ENCODE assay signal across 32 cellular contexts in the genomic region with DNA sequence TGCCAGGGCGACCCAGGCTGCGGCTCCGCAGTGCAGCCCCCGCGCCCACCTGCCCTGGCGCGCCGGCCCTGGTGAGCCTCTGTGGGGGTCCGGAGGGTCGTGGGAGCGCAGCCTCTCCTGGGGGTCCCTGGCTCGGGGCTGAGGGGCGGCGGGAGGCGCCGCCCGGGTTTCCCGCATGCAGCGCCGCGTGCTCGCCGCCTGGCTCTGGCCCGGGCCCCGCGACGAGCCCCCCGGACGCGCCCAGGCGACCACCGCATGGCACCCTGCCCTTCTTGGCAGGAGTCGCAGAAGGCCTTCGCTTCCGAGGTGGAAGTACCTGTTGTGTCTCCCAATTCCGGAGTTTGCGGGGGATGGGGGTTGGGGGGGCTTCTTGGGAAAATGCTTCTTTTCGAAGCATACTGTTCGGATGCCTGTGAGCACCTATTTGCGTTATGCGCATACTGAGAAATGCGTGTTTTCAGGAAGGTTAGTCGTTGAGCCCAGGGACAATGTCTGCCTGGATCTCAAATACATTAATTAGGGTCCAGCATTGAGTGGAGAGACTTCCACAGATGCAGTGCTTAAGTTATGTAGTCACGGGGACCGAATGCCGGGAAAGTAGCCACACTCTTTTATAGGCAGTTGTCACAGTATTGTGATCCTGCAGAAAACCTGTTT. TPM values are rescaled to one million over a fixed set of nuclear protein-coding genes. Genes with fewer than 3 reads are reported as not detected.
DNase-seq lines count a peak whose midpoint lies in the region; ATAC-seq and TF ChIP-seq lines count a peak whose summit lies in the region.
"Had no signal": no experiment of that assay in that cellular context is flagged by ENCODE, and none has a peak within 500 bp of the region (broad histone marks: within the 10 kb centered on the region; RNA-seq: fewer than 3 reads in every experiment).

No MANE protein-coding gene starts in this region.

- no peak for ATAC-seq in WTC11
- no peak for ATAC-seq in natural killer cell treated with Interleukin-12 subunit alpha and Interleukin-12 subunit beta and Interleukin-15 and Interleukin-18, amount 100 ng/mL, for 72 hours
- no peak for ATAC-seq in HG03565 (IDR thresholded peaks at IDR 0.05; ENCODE audit: unreplicated experiment)
- ATAC-seq: activated CD4-positive, alpha-beta T cell treated with anti-CD3 and anti-CD28 coated beads for 36 hours; activated T-cell treated with anti-CD3 and anti-CD28 coated beads, Interleukin-2, amount 50 U/mL, for 72 hours; naive thymus-derived CD8-positive, alpha-beta T cell; PC-3; stimulated activated effector memory CD8-positive, alpha-beta T cell treated with anti-CD3 and anti-CD28 coated beads, Interleukin-12 subunit alpha, Interleukin-12 subunit beta, amount 100 ng/mL, for 72 hours had no signal

- peaks cover 31% of the 10 kb centered on the region for H3K4me1 Mint-ChIP-seq in WTC11
- no peaks in the 10 kb centered on the region for H3K4me1 Mint-ChIP-seq in natural killer cell treated with Interleukin-12 subunit alpha and Interleukin-12 subunit beta and Interleukin-15 and Interleukin-18, amount 100 ng/mL, for 72 hours (ENCODE audit: low read depth in 2 of 2)
- H3K4me1 Mint-ChIP-seq: activated CD4-positive, alpha-beta T cell treated with anti-CD3 and anti-CD28 coated beads for 36 hours; activated naive CD4-positive, alpha-beta T cell treated with anti-CD3 and anti-CD28 coated beads, Interleukin-2, amount 10 ng/mL, durations not matched to agents 7 days and 5 days; CD4-positive, alpha-beta memory T cell; memory B cell; naive thymus-derived CD8-positive, alpha-beta T cell; stimulated activated effector memory CD8-positive, alpha-beta T cell treated with anti-CD3 and anti-CD28 coated beads, Interleukin-12 subunit alpha, Interleukin-12 subunit beta, amount 100 ng/mL, for 72 hours had no signal

- peak overlapping the region; percentile 86 for H2BK12ac ChIP-seq in neuronal stem cell (ENCODE audit: low read length)

- no peak overlapping the region for H2AFZ ChIP-seq in neuronal stem cell (ENCODE audit: low read length)

- H3K27ac ChIP-seq in iPS DF 6.9 (ENCODE audit: low read length) = no peak overlapping the region
- H3K27ac ChIP-seq in neuronal stem cell (replicated peaks; ENCODE audit: low read length) = no peak overlapping the region
- H3K27ac ChIP-seq: foreskin keratinocyte, prostate gland, testis had no signal

- no peaks in the 10 kb centered on the region for H3K36me3 ChIP-seq in ES-I3 (ENCODE audit: insufficient read depth, low read length)
- H3K36me3 ChIP-seq in iPS DF 6.9 (ENCODE audit: control insufficient read depth, insufficient read depth, low read length) = no peaks in the 10 kb centered on the region; the same call in 1 of the 2 replicates
- no peaks in the 10 kb centered on the region for H3K36me3 ChIP-seq in neuronal stem cell (replicated peaks in 1 of 2; ENCODE audit: control insufficient read depth in 2 of 2, insufficient read depth in 2 of 2, low read length in 2 of 2)
- H3K36me3 ChIP-seq: prostate gland had no signal

- no peak for DNase-seq in WTC11 (ENCODE audit: low spot score)
- DNase-seq in iPS DF 6.9 (ENCODE audit: low read depth, low spot score) = no peak
- no peak for DNase-seq in neuronal stem cell (ENCODE audit: low spot score)
- DNase-seq in NCI-H187 (lab: John Stamatoyannopoulos, UW) = no peak
- no peak for DNase-seq in natural killer cell treated with Interleukin-12 subunit alpha and Interleukin-12 subunit beta and Interleukin-15 and Interleukin-18, amount 100 ng/mL, for 72 hours (ENCODE audit: low spot score)
- no peak for DNase-seq in cortex of kidney (lab: John Stamatoyannopoulos, UW)
- DNase-seq: activated CD4-positive, alpha-beta T cell treated with anti-CD3 and anti-CD28 coated beads for 36 hours; activated naive CD4-positive, alpha-beta T cell treated with anti-CD3 and anti-CD28 coated beads, Interleukin-2, amount 10 ng/mL, durations not matched to agents 7 days and 5 days; activated T-cell treated with anti-CD3 and anti-CD28 coated beads, Interleukin-2, amount 50 U/mL, for 72 hours; amygdala; CD4-positive, alpha-beta memory T cell; central memory CD4-positive, alpha-beta T cell; DMS79; erythroblast; foreskin keratinocyte; hypothalamus; Karpas-422; left cardiac atrium; MV-4-11; naive thymus-derived CD8-positive, alpha-beta T cell; NCI-H2029; NCI-H2227 treated with DMSO at 0.1 percent for 48 hours; NCI-H774; PC-3; stimulated activated CD4-positive, alpha-beta T cell treated with anti-CD3 and anti-CD28 coated beads, Interleukin-2, amount 100 ng/mL, for 24 hours; T-helper 1 cell; testis had no signal

- POLR2A ChIA-PET in WTC11 (lab: Charles Lee) = no interaction called here

- peaks cover 35% of the 10 kb centered on the region for H3K27me3 Mint-ChIP-seq in WTC11 (ENCODE audit: low read depth)
- peaks cover 8 to 17% of the 10 kb centered on the region in 2 donors for H3K27me3 Mint-ChIP-seq in natural killer cell treated with Interleukin-12 subunit alpha and Interleukin-12 subunit beta and Interleukin-15 and Interleukin-18, amount 100 ng/mL, for 72 hours
- H3K27me3 Mint-ChIP-seq: memory B cell had no signal

- H3K4me3 Mint-ChIP-seq in WTC11 = peak overlapping the region; percentile 68
- H3K4me3 Mint-ChIP-seq in natural killer cell treated with Interleukin-12 subunit alpha and Interleukin-12 subunit beta and Interleukin-15 and Interleukin-18, amount 100 ng/mL, for 72 hours = no peak overlapping the region
- H3K4me3 Mint-ChIP-seq: activated CD4-positive, alpha-beta T cell treated with anti-CD3 and anti-CD28 coated beads for 36 hours; activated naive CD4-positive, alpha-beta T cell treated with anti-CD3 and anti-CD28 coated beads, Interleukin-2, amount 10 ng/mL, durations not matched to agents 7 days and 5 days; activated T-cell treated with anti-CD3 and anti-CD28 coated beads, Interleukin-2, amount 50 U/mL, for 72 hours; CD4-positive, alpha-beta memory T cell; memory B cell; naive thymus-derived CD8-positive, alpha-beta T cell; stimulated activated effector memory CD8-positive, alpha-beta T cell treated with anti-CD3 and anti-CD28 coated beads, Interleukin-12 subunit alpha, Interleukin-12 subunit beta, amount 100 ng/mL, for 72 hours had no signal

- peak overlapping the region; percentile 8 for H3K14ac ChIP-seq in neuronal stem cell (ENCODE audit: low read length)

- peak overlapping the region; percentile 95 for H3K4me2 ChIP-seq in neuronal stem cell (ENCODE audit: insufficient read depth, low read length, poor library complexity, severe bottlenecking)

- H3K9ac ChIP-seq in ES-I3 (ENCODE audit: low read depth, low read length) (peak overlapping the region; percentile 75), neuronal stem cell (ENCODE audit: low read depth, low read length, poor library complexity) (no peak overlapping the region)

- no peaks in the 10 kb centered on the region for H3K79me1 ChIP-seq in neuronal stem cell (ENCODE audit: low read depth, low read length)

- TF ChIP-seq CTCF in WTC11 (IDR thresholded peaks at IDR 0.05) = no peak

- WGBS in iPS DF 6.9 (ENCODE audit: insufficient coverage, insufficient read length) = no CpG with 5 or more reads among the region's 46 CpGs
- no CpG with 5 or more reads among the region's 46 CpGs for WGBS in neuronal stem cell (ENCODE audit: extremely low coverage in 2 of 2, insufficient read length in 2 of 2, insufficient replicate concordance in 1 of 2), 2 donors

- H3K9me3 ChIP-seq in ES-I3 (ENCODE audit: control insufficient read depth, insufficient read depth, low read length) (no peaks in the 10 kb centered on the region), iPS DF 6.9 (ENCODE audit: control insufficient read depth, insufficient read depth, low read length) (no peaks in the 10 kb centered on the region), neuronal stem cell (replicated peaks in 1 of 2; ENCODE audit: control insufficient read depth in 2 of 2, insufficient read depth in 1 of 2, low read depth in 1 of 2, low read length in 2 of 2) (peaks cover 0 to 3% of the 10 kb centered on the region in 2 donors)
- H3K9me3 ChIP-seq: prostate gland, testis had no signal

- H2BK15ac ChIP-seq in neuronal stem cell (ENCODE audit: low read length) = no peak overlapping the region

- H3K4ac ChIP-seq in neuronal stem cell (ENCODE audit: low read length) = no peak overlapping the region

- no peak overlapping the region for H2BK120ac ChIP-seq in neuronal stem cell (ENCODE audit: low read depth, low read length)

- H2AK5ac ChIP-seq in neuronal stem cell (ENCODE audit: low read depth, low read length) = no peak overlapping the region

- peaks cover 4% of the 10 kb centered on the region; the same call in 1 of the 2 replicates for H3K27me3 ChIP-seq in iPS DF 6.9 (ENCODE audit: control insufficient read depth, insufficient read depth, low read length)
- peaks cover 6 to 57% (median 30%) of the 10 kb centered on the region in 3 experiments for H3K27me3 ChIP-seq in neuronal stem cell (ENCODE audit: control insufficient read depth in 3 of 3, insufficient read depth in 3 of 3, low read depth in 1 of 3, low read length in 3 of 3)
- H3K27me3 ChIP-seq: testis had no signal

- H3K4me1 ChIP-seq in ES-I3 (ENCODE audit: insufficient read depth, low read length) = peaks cover 17% of the 10 kb centered on the region
- H3K4me1 ChIP-seq in iPS DF 6.9 (ENCODE audit: control insufficient read depth, insufficient read depth, low read length) = peaks cover 1% of the 10 kb centered on the region; the same call in 1 of the 2 replicates
- H3K4me1 ChIP-seq in neuronal stem cell (ENCODE audit: control insufficient read depth in 2 of 2, insufficient read depth in 1 of 2, low read depth in 1 of 2, low read length in 2 of 2) = peaks cover 0 to 11% of the 10 kb centered on the region in 2 donors
- H3K4me1 ChIP-seq: foreskin keratinocyte, testis had no signal

- H3K23ac ChIP-seq in neuronal stem cell (ENCODE audit: low read depth, low read length, poor library complexity) = no peak overlapping the region

- CTCF ChIA-PET in WTC11 (lab: Charles Lee) = interaction anchor here (6.8 kb wide), 1 partner anchor 30 kb away, joined by 61 read pairs; no protein-coding TSS in a partner anchor

- no peaks in the 10 kb centered on the region for H3K9me3 Mint-ChIP-seq in WTC11
- H3K9me3 Mint-ChIP-seq in natural killer cell treated with Interleukin-12 subunit alpha and Interleukin-12 subunit beta and Interleukin-15 and Interleukin-18, amount 100 ng/mL, for 72 hours = no peaks in the 10 kb centered on the region
- H3K9me3 Mint-ChIP-seq: activated naive CD4-positive, alpha-beta T cell treated with anti-CD3 and anti-CD28 coated beads, Interleukin-2, amount 10 ng/mL, durations not matched to agents 7 days and 5 days; activated T-cell treated with anti-CD3 and anti-CD28 coated beads, Interleukin-2, amount 50 U/mL, for 72 hours; memory B cell; naive thymus-derived CD8-positive, alpha-beta T cell; stimulated activated effector memory CD8-positive, alpha-beta T cell treated with anti-CD3 and anti-CD28 coated beads, Interleukin-12 subunit alpha, Interleukin-12 subunit beta, amount 100 ng/mL, for 72 hours had no signal

- peaks cover 5% of the 10 kb centered on the region; the same call in 1 of the 2 replicates for H3K36me3 Mint-ChIP-seq in WTC11
- no peaks in the 10 kb centered on the region for H3K36me3 Mint-ChIP-seq in natural killer cell treated with Interleukin-12 subunit alpha and Interleukin-12 subunit beta and Interleukin-15 and Interleukin-18, amount 100 ng/mL, for 72 hours
- H3K36me3 Mint-ChIP-seq: activated naive CD4-positive, alpha-beta T cell treated with anti-CD3 and anti-CD28 coated beads, Interleukin-2, amount 10 ng/mL, durations not matched to agents 7 days and 5 days; CD4-positive, alpha-beta memory T cell; memory B cell; naive thymus-derived CD8-positive, alpha-beta T cell; stimulated activated effector memory CD8-positive, alpha-beta T cell treated with anti-CD3 and anti-CD28 coated beads, Interleukin-12 subunit alpha, Interleukin-12 subunit beta, amount 100 ng/mL, for 72 hours had no signal

- H4K8ac ChIP-seq in neuronal stem cell (ENCODE audit: low read depth, low read length) = no peak overlapping the region

- H3K27ac Mint-ChIP-seq in WTC11 = no peak overlapping the region
- H3K27ac Mint-ChIP-seq in natural killer cell treated with Interleukin-12 subunit alpha and Interleukin-12 subunit beta and Interleukin-15 and Interleukin-18, amount 100 ng/mL, for 72 hours = no peak overlapping the region
- H3K27ac Mint-ChIP-seq: activated CD4-positive, alpha-beta T cell treated with anti-CD3 and anti-CD28 coated beads for 36 hours; activated naive CD4-positive, alpha-beta T cell treated with anti-CD3 and anti-CD28 coated beads, Interleukin-2, amount 10 ng/mL, durations not matched to agents 7 days and 5 days; activated T-cell treated with anti-CD3 and anti-CD28 coated beads, Interleukin-2, amount 50 U/mL, for 72 hours; CD4-positive, alpha-beta memory T cell; memory B cell; naive thymus-derived CD8-positive, alpha-beta T cell; stimulated activated effector memory CD8-positive, alpha-beta T cell treated with anti-CD3 and anti-CD28 coated beads, Interleukin-12 subunit alpha, Interleukin-12 subunit beta, amount 100 ng/mL, for 72 hours had no signal

- peak overlapping the region; percentile 89 for H3K18ac ChIP-seq in neuronal stem cell (ENCODE audit: low read length)

- H4K91ac ChIP-seq in neuronal stem cell (ENCODE audit: low read depth, low read length, poor library complexity) = no peak overlapping the region

- H3K4me3 ChIP-seq in iPS DF 6.9 (ENCODE audit: low read length) (peak overlapping the region; percentile 81), neuronal stem cell (ENCODE audit: low read length in 2 of 2) (peak overlapping the region in 1 of 2 donors; percentile 90)

- H2BK5ac ChIP-seq in neuronal stem cell (ENCODE audit: low read length) = no peak overlapping the region

RNA-seq across cellular contexts. Expression of a gene that starts 1.3 kb away (rescaled TPM):
- 16.2 to 23.3 TPM (median 18.0 TPM) in 3 replicates for total RNA-seq in WTC11 (2021)
- polyA plus RNA-seq in neuronal stem cell (2013, experiment 1 of 2) = 9.9 TPM
- 9.7 TPM for polyA plus RNA-seq in neuronal stem cell (2013, experiment 2 of 2)
- total RNA-seq in natural killer cell treated with Interleukin-12 subunit alpha and Interleukin-12 subunit beta and Interleukin-15 and Interleukin-18, amount 100 ng/mL, for 72 hours = not detected
- total RNA-seq: activated CD4-positive, alpha-beta T cell treated with anti-CD3 and anti-CD28 coated beads for 36 hours; activated T-cell treated with anti-CD3 and anti-CD28 coated beads, Interleukin-2, amount 50 U/mL, for 72 hours; CD4-positive, alpha-beta memory T cell; foreskin keratinocyte; naive thymus-derived CD8-positive, alpha-beta T cell; PC-3 had no signal
- polyA plus RNA-seq: CD4-positive, alpha-beta memory T cell; foreskin keratinocyte; naive thymus-derived CD8-positive, alpha-beta T cell had no signal

Comparison
In these comparisons a context has a peak if more than half of its experiments do, and no peak if none do; other contexts are left out.
1. RNA of a gene that starts 1.3 kb away (total RNA-seq): 16.2 to 23.3 TPM in WTC11; not detected in natural killer cell treated with Interleukin-12 subunit alpha and Interleukin-12 subunit beta and Interleukin-15 and Interleukin-18, amount 100 ng/mL, for 72 hours; every median in the first group is over 10 times any median in the second.